22 cellular contexts compared by ENCODE assay signal in genomic region chr9:137521405-137521985, GRCh38.
"Had no signal": no experiment of that assay in that cellular context is flagged by ENCODE, and none has a peak within 500 bp of the region (broad histone marks: within the 10 kb centered on the region; RNA-seq: fewer than 3 reads in every experiment).

No MANE protein-coding gene starts in this region.

- H3K36me3 ChIP-seq: cardiac muscle cell, neutrophil had no signal

- H3K4me3 ChIP-seq: cardiac muscle cell, esophagus muscularis mucosa, gastroesophageal sphincter, heart right ventricle, mucosa of descending colon, thyroid gland had no signal

- ATAC-seq: activated CD4-positive, alpha-beta T cell treated with anti-CD3 and anti-CD28 coated beads for 36 hours; activated T-helper 17 cell treated with anti-CD3 and anti-CD28 coated beads, Interleukin-2, amount 50 U/mL, for 72 hours; gastroesophageal sphincter; mucosa of descending colon; naive thymus-derived CD4-positive, alpha-beta T cell; WTC11 had no signal

- DNase-seq: activated CD4-positive, alpha-beta memory T cell treated with anti-CD3 and anti-CD28 coated beads, Interleukin-2, amount 10 ng/mL, durations not matched to agents 7 days and 5 days; activated CD4-positive, alpha-beta T cell treated with anti-CD3 and anti-CD28 coated beads for 36 hours; activated naive CD4-positive, alpha-beta T cell; activated naive CD8-positive, alpha-beta T cell treated with anti-CD3 and anti-CD28 coated beads for 36 hours; activated T-cell treated with anti-CD3 and anti-CD28 coated beads, Interleukin-2, amount 50 U/mL, for 1 hour; amniotic stem cell; dermis blood vessel endothelial cell; effector memory CD4-positive, alpha-beta T cell; heart right ventricle; mesenchymal stem cell; naive thymus-derived CD4-positive, alpha-beta T cell; stimulated activated CD4-positive, alpha-beta T cell treated with anti-CD3 and anti-CD28 coated beads, Interleukin-1b, Interleukin-23, amount 100 ng/mL, for 48 hours; stimulated activated CD8-positive, alpha-beta memory T cell treated with anti-CD3 and anti-CD28 coated beads, Interleukin-4, amount 100 ng/mL, for 48 hours; stimulated activated naive CD4-positive, alpha-beta T cell; thyroid gland had no signal

- H3K4me1 ChIP-seq: gastroesophageal sphincter, thyroid gland had no signal

- H3K27ac ChIP-seq: cardiac muscle cell, esophagus muscularis mucosa, gastroesophageal sphincter, heart right ventricle, neutrophil, thyroid gland had no signal

- H3K27me3 ChIP-seq: cardiac muscle cell, esophagus muscularis mucosa, gastroesophageal sphincter, heart right ventricle, neutrophil, thyroid gland had no signal

- H3K9me3 ChIP-seq: esophagus muscularis mucosa, gastroesophageal sphincter, heart right ventricle, mucosa of descending colon, neutrophil, thyroid gland had no signal
